22 cellular contexts compared by ENCODE assay signal in the genomic region with DNA sequence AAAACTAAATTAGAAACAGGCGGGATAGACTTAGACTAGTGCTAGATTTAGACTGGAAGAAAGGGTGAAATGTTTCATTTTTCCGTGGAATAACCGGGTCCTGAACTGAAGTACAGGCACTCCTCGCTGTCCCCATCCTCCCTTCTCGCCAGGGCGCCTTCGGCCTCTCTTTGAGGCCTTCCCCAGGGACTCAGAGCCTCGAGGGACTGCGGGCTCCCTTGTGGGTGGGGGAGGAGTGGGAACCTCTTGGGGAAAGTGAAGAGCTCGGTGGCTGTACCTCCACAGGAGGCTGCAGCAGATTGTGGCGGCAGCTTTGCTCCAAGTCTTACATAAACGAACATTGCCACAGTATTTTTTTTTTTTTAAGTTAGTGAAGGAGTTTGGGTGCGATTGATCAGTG.
DNase-seq lines count a peak whose midpoint lies in the region; ATAC-seq and TF ChIP-seq lines count a peak whose summit lies in the region.
"Had no signal": no experiment of that assay in that cellular context is flagged by ENCODE, and none has a peak within 500 bp of the region (broad histone marks: within the 10 kb centered on the region; RNA-seq: fewer than 3 reads in every experiment).

No MANE protein-coding gene starts in this region.

- DNase-seq in NB4 (ENCODE audit: low read depth) (peak; percentile 35), trophoblast cell (no peak), type B pancreatic cell (ENCODE audit: extremely low spot score, unreplicated experiment) (no peak)
- DNase-seq: 8988T; ACHN; BE2C; C1 segment of cervical spinal cord; CD4-positive, alpha-beta memory T cell; CD4-positive, CD25-positive, alpha-beta regulatory T cell; CD8-positive, alpha-beta memory T cell; COR-L47; DMS 273 treated with DMSO at 0.1 percent for 48 hours; DMS153; DMS53; DMS79; DND-41; EL; GDM1 had no signal

- no peaks in the 10 kb centered on the region for H3K36me3 Mint-ChIP-seq in type B pancreatic cell
- H3K36me3 Mint-ChIP-seq: CD14-positive monocyte; CD4-positive, alpha-beta memory T cell; CD4-positive, CD25-positive, alpha-beta regulatory T cell; CD8-positive, alpha-beta memory T cell had no signal

- no peak overlapping the region for H2BK120ac ChIP-seq in trophoblast cell (ENCODE audit: insufficient read depth, low read length, poor library complexity)

- no peak overlapping the region for H3K4ac ChIP-seq in trophoblast cell (ENCODE audit: low read depth, low read length)

- H3K79me2 ChIP-seq in trophoblast cell (ENCODE audit: control insufficient read depth, insufficient read depth, low read length, poor library complexity) = no peaks in the 10 kb centered on the region

- no peak overlapping the region for H3K27ac ChIP-seq in trophoblast cell (ENCODE audit: low read depth, low read length)
- H3K27ac ChIP-seq: BLaER1 had no signal

- H3K4me1 ChIP-seq in trophoblast cell (ENCODE audit: control insufficient read depth in 1 of 2, insufficient read depth in 2 of 2, low read length in 2 of 2) = no peaks in the 10 kb centered on the region
- H3K4me1 ChIP-seq: BE2C, BLaER1 had no signal

- no peak overlapping the region for H3K4me3 ChIP-seq in NB4 (ENCODE audit: low read depth, low read length)
- no peak overlapping the region for H3K4me3 ChIP-seq in trophoblast cell (ENCODE audit: low read depth, low read length)
- H3K4me3 ChIP-seq: BLaER1 had no signal

- peak overlapping the region; percentile 56 for H3K14ac ChIP-seq in trophoblast cell (ENCODE audit: low read length)

- no peak overlapping the region for H2BK12ac ChIP-seq in trophoblast cell (ENCODE audit: low read length)

- ATAC-seq in GM19455 (IDR thresholded peaks at IDR 0.05; ENCODE audit: unreplicated experiment) = no peak
- ATAC-seq in GM18505 (IDR thresholded peaks at IDR 0.05; ENCODE audit: unreplicated experiment) = no peak

- H2AK5ac ChIP-seq in trophoblast cell (ENCODE audit: low read length) = no peak overlapping the region

- no peak overlapping the region for H3K9ac ChIP-seq in trophoblast cell (ENCODE audit: low read length)
- H3K9ac ChIP-seq: BLaER1 had no signal

- H4K12ac ChIP-seq in trophoblast cell (ENCODE audit: low read depth, low read length) = no peak overlapping the region

- no peak overlapping the region for H3K4me2 ChIP-seq in trophoblast cell (ENCODE audit: low read length)
- H3K4me2 ChIP-seq: BLaER1 had no signal

- no peak overlapping the region for H3K27ac Mint-ChIP-seq in type B pancreatic cell
- H3K27ac Mint-ChIP-seq: CD14-positive monocyte; CD4-positive, alpha-beta memory T cell; CD4-positive, CD25-positive, alpha-beta regulatory T cell; CD8-positive, alpha-beta memory T cell had no signal

- no peak overlapping the region for H3K23ac ChIP-seq in trophoblast cell (ENCODE audit: low read length)

- H3K27me3 Mint-ChIP-seq in type B pancreatic cell = no peaks in the 10 kb centered on the region
- H3K27me3 Mint-ChIP-seq: CD4-positive, alpha-beta memory T cell; CD4-positive, CD25-positive, alpha-beta regulatory T cell; CD8-positive, alpha-beta memory T cell had no signal

- TF ChIP-seq POLR2A in NB4 (IDR thresholded peaks at IDR 0.05; ENCODE audit: extremely low read depth, insufficient read length) = no peak
- no peak for TF ChIP-seq POLR2A in GM18505 (IDR thresholded peaks at IDR 0.05; ENCODE audit: borderline replicate concordance, extremely low read depth, insufficient read depth, insufficient read length)

- H4K91ac ChIP-seq in trophoblast cell (ENCODE audit: low read depth, low read length) = peak overlapping the region; percentile 6

- no peaks in the 10 kb centered on the region for H3K4me1 Mint-ChIP-seq in type B pancreatic cell (ENCODE audit: unreplicated experiment)
- H3K4me1 Mint-ChIP-seq: CD14-positive monocyte; CD4-positive, alpha-beta memory T cell; CD4-positive, CD25-positive, alpha-beta regulatory T cell; CD8-positive, alpha-beta memory T cell had no signal

- no peaks in the 10 kb centered on the region for H3K9me3 ChIP-seq in trophoblast cell (ENCODE audit: insufficient read depth, low read depth, low read length)
- H3K9me3 ChIP-seq: BE2C had no signal

- H2AFZ ChIP-seq in trophoblast cell (ENCODE audit: insufficient read depth, low read length, poor library complexity) = no peak overlapping the region

- H3K27me3 ChIP-seq in trophoblast cell (ENCODE audit: insufficient read depth, low read length) = no peaks in the 10 kb centered on the region
- H3K27me3 ChIP-seq: BE2C, BLaER1 had no signal

- H3K18ac ChIP-seq in trophoblast cell (ENCODE audit: low read length) = no peak overlapping the region

- TF ChIP-seq CTCF in NB4 (IDR thresholded peaks at IDR 0.05; ENCODE audit: low read depth, low read length) = no peak
- TF ChIP-seq CTCF in type B pancreatic cell (conservative IDR thresholded peaks at IDR 0.05) = no peak

- no peaks in the 10 kb centered on the region for H3K79me1 ChIP-seq in trophoblast cell (ENCODE audit: low read length)

- H3K9me3 Mint-ChIP-seq in type B pancreatic cell = no peaks in the 10 kb centered on the region

- H3K4me3 Mint-ChIP-seq in type B pancreatic cell = no peak overlapping the region
- H3K4me3 Mint-ChIP-seq: CD14-positive monocyte; CD4-positive, alpha-beta memory T cell; CD4-positive, CD25-positive, alpha-beta regulatory T cell; CD8-positive, alpha-beta memory T cell had no signal

- WGBS in trophoblast cell (ENCODE audit: extremely low coverage, insufficient coverage, insufficient read length) = no CpG with 5 or more reads among the region's 13 CpGs

- H3K36me3 ChIP-seq in trophoblast cell (ENCODE audit: control insufficient read depth in 1 of 2, insufficient read depth in 2 of 2, low read length in 2 of 2) = no peaks in the 10 kb centered on the region
- H3K36me3 ChIP-seq: BE2C, BLaER1 had no signal

- no peak overlapping the region for H2BK5ac ChIP-seq in trophoblast cell (ENCODE audit: low read depth, low read length, poor library complexity)

- H4K8ac ChIP-seq in trophoblast cell (ENCODE audit: low read depth, low read length) = no peak overlapping the region
